ENCODE assay signal across 1 cellular context in the genomic region with DNA sequence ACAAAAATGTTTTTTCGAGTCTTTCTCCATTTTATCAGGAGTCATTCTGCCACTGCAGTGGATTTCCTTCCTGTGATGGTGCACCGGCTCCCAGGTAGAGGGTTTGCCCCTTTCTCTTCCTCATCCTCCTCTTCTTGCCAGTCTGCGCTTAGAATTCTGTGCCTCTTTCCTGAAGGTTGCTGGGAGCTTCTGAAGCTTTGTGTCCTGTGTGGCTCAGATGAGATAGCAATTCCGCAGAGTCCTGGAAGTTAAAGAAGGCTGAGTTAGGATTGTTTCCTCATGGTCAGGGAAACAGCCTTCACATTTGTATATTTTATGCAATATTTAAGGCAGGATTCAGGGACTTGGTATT.
TF ChIP-seq lines count a peak whose summit lies in the region.

No MANE protein-coding gene starts in this region.

TF ChIP-seq in liver, 16 proteins besides CTCF, POLR2A, EP300 and RAD21 (continued from another document):
- TF ChIP-seq, protein P1, sequence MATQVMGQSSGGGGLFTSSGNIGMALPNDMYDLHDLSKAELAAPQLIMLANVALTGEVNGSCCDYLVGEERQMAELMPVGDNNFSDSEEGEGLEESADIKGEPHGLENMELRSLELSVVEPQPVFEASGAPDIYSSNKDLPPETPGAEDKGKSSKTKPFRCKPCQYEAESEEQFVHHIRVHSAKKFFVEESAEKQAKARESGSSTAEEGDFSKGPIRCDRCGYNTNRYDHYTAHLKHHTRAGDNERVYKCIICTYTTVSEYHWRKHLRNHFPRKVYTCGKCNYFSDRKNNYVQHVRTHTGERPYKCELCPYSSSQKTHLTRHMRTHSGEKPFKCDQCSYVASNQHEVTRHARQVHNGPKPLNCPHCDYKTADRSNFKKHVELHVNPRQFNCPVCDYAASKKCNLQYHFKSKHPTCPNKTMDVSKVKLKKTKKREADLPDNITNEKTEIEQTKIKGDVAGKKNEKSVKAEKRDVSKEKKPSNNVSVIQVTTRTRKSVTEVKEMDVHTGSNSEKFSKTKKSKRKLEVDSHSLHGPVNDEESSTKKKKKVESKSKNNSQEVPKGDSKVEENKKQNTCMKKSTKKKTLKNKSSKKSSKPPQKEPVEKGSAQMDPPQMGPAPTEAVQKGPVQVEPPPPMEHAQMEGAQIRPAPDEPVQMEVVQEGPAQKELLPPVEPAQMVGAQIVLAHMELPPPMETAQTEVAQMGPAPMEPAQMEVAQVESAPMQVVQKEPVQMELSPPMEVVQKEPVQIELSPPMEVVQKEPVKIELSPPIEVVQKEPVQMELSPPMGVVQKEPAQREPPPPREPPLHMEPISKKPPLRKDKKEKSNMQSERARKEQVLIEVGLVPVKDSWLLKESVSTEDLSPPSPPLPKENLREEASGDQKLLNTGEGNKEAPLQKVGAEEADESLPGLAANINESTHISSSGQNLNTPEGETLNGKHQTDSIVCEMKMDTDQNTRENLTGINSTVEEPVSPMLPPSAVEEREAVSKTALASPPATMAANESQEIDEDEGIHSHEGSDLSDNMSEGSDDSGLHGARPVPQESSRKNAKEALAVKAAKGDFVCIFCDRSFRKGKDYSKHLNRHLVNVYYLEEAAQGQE (IDR thresholded peaks at IDR 0.05) = no peak
- TF ChIP-seq JUND (IDR thresholded peaks at IDR 0.05) = peak in 1 of 2 donors; percentile 4
- TF ChIP-seq NR2F2 (IDR thresholded peaks at IDR 0.05) = no peak
- TF ChIP-seq RXRA (IDR thresholded peaks at IDR 0.05) = no peak
- TF ChIP-seq HNF4A (conservative IDR thresholded peaks at IDR 0.05) = no peak
- TF ChIP-seq GABPA (IDR thresholded peaks at IDR 0.05 in 1 of 2, conservative IDR thresholded peaks at IDR 0.05 in 1 of 2) = no peak
- TF ChIP-seq HNF4G (IDR thresholded peaks at IDR 0.05) = no peak
- TF ChIP-seq FOXA1 (IDR thresholded peaks at IDR 0.05) = peak; percentile 6
- no peak for TF ChIP-seq YY1 (IDR thresholded peaks at IDR 0.05)
- TF ChIP-seq TAF1 (conservative IDR thresholded peaks at IDR 0.05) = peak; percentile 62
